ENCODE assay signal across 14 cellular contexts in genomic region chr1:226438007-226438406, GRCh38. TPM values are rescaled to one million over a fixed set of nuclear protein-coding genes. Genes with fewer than 3 reads are reported as not detected.
DNase-seq lines count a peak whose midpoint lies in the region; ATAC-seq, FAIRE-seq and TF ChIP-seq lines count a peak whose summit lies in the region.
"Had no signal": no experiment of that assay in that cellular context is flagged by ENCODE, and none has a peak within 500 bp of the region (broad histone marks: within the 10 kb centered on the region; RNA-seq: fewer than 3 reads in every experiment).

No MANE protein-coding gene starts in this region.

- no peaks in the 10 kb centered on the region for H4K20me1 ChIP-seq in H9 (ENCODE audit: control insufficient read depth, insufficient read depth, insufficient read length)

- H2BK20ac ChIP-seq in H9 (ENCODE audit: low read depth, low read length, poor library complexity, severe bottlenecking): no peak overlapping the region

- H2BK5ac ChIP-seq in H9 (ENCODE audit: insufficient read length, low read length): no peak overlapping the region

- no peak overlapping the region for H3K18ac ChIP-seq in H9 (ENCODE audit: insufficient read length, low read depth, low read length)

- H3K27me3 Mint-ChIP-seq in H9 (ENCODE audit: low read depth): peaks cover 5% of the 10 kb centered on the region; the same call in 1 of the 2 replicates
- H3K27me3 Mint-ChIP-seq: activated CD4-positive, alpha-beta T cell treated with anti-CD3 and anti-CD28 coated beads for 36 hours had no signal

- ATAC-seq in foreskin keratinocyte: no peak
- ATAC-seq: activated CD4-positive, alpha-beta T cell treated with anti-CD3 and anti-CD28 coated beads for 36 hours; Panc1 had no signal

- no peak overlapping the region for H4K91ac ChIP-seq in H9 (ENCODE audit: insufficient read length, low read depth, low read length)

- H3K4ac ChIP-seq in H9 (ENCODE audit: low read depth, low read length): no peak overlapping the region

- no peak for FAIRE-seq in D721Med (lab: Jason Lieb, UNC)

- H3K4me1 ChIP-seq in H9 (ENCODE audit: insufficient read depth, low read length) (peaks cover 1% of the 10 kb centered on the region; the same call in 1 of the 2 replicates), foreskin keratinocyte (peaks cover 1% of the 10 kb centered on the region)

- no peak overlapping the region for H3K4me3 Mint-ChIP-seq in H9
- H3K4me3 Mint-ChIP-seq: activated CD4-positive, alpha-beta T cell treated with anti-CD3 and anti-CD28 coated beads for 36 hours had no signal

- no peaks in the 10 kb centered on the region for H3K27me3 ChIP-seq in H9 (ENCODE audit: insufficient read depth, low read length)
- peaks cover 43% of the 10 kb centered on the region for H3K27me3 ChIP-seq in foreskin keratinocyte

- H3K9me3 Mint-ChIP-seq in H9: no peaks in the 10 kb centered on the region; a peak in 1 of 5 replicates

- H3K79me2 ChIP-seq in H9 (ENCODE audit: insufficient read depth, low read length): no peaks in the 10 kb centered on the region

- H3K27ac ChIP-seq in H9 (ENCODE audit: insufficient read length, low read depth, low read length) (no peak overlapping the region), foreskin keratinocyte (no peak overlapping the region)
- H3K27ac ChIP-seq: neutrophil, suprapubic skin had no signal

- H3K9me3 ChIP-seq in H9 (ENCODE audit: control insufficient read depth, low read depth, low read length): no peaks in the 10 kb centered on the region
- H3K9me3 ChIP-seq: neutrophil, suprapubic skin had no signal

- no peak overlapping the region for H3K9ac ChIP-seq in H9 (ENCODE audit: extremely low read depth, insufficient read length, low read length)

- no peaks in the 10 kb centered on the region for H3K36me3 Mint-ChIP-seq in H9 (ENCODE audit: insufficient read depth in 1 of 3, low read depth in 3 of 3)

- no peak overlapping the region for H4K5ac ChIP-seq in H9 (ENCODE audit: insufficient read length, low read depth, low read length)

- TF ChIP-seq CTCF in D721Med (IDR thresholded peaks at IDR 0.05; ENCODE audit: insufficient read depth, missing control alignments): peak; percentile 18
- TF ChIP-seq CTCF in H9 (conservative IDR thresholded peaks at IDR 0.05): peak; percentile 49
- peak; percentile 51 for TF ChIP-seq CTCF in foreskin keratinocyte (conservative IDR thresholded peaks at IDR 0.05)
- no peak for TF ChIP-seq CTCF in GM20000 (IDR thresholded peaks at IDR 0.05; ENCODE audit: extremely low read depth, missing control alignments)

- no peak for DNase-seq in D721Med (ENCODE audit: insufficient read length, low spot score)
- DNase-seq in H9: no peak
- DNase-seq in RPMI7951 (ENCODE audit: low read depth): peak; percentile 17
- DNase-seq in foreskin keratinocyte: no peak
- DNase-seq in activated effector memory CD4-positive, alpha-beta T cell treated with anti-CD3 and anti-CD28 coated beads, Interleukin-2, amount 50 U/mL, for 16 hours: no peak
- DNase-seq in inferior parietal cortex (ENCODE audit: extremely low spot score): no peak
- DNase-seq in GM20000 (ENCODE audit: low spot score): no peak
- DNase-seq: activated CD4-positive, alpha-beta T cell treated with anti-CD3 and anti-CD28 coated beads for 36 hours; activated naive CD4-positive, alpha-beta T cell treated with anti-CD3 and anti-CD28 coated beads, Interleukin-2, amount 50 U/mL, for 16 hours; islet precursor cell; stimulated activated CD4-positive, alpha-beta T cell treated with anti-CD3 and anti-CD28 coated beads, Interleukin-4, amount 100 ng/mL, for 4 hours had no signal

- H3T11ph ChIP-seq in H9 (ENCODE audit: low read length): no peak overlapping the region

- H2AFZ ChIP-seq in H9 (ENCODE audit: low read length): no peak overlapping the region

- no peak overlapping the region for H2AK5ac ChIP-seq in H9 (ENCODE audit: insufficient read length, low read length)

- H3K4me1 Mint-ChIP-seq in H9: peaks cover 8 to 12% of the 10 kb centered on the region in 2 experiments
- H3K4me1 Mint-ChIP-seq: activated CD4-positive, alpha-beta T cell treated with anti-CD3 and anti-CD28 coated beads for 36 hours had no signal

- no peak overlapping the region for H2BK12ac ChIP-seq in H9 (ENCODE audit: insufficient read length, low read depth, low read length)

- no peak overlapping the region for H4K8ac ChIP-seq in H9 (replicated peaks; ENCODE audit: insufficient read length, low read depth, low read length)

- H3K23ac ChIP-seq in H9 (ENCODE audit: insufficient read length, low read depth, low read length): no peak overlapping the region

- H2BK15ac ChIP-seq in H9 (ENCODE audit: low read depth, low read length): no peak overlapping the region

- WGBS in H9 (ENCODE audit: extremely low coverage, insufficient read length, low lambda C conversion rate): no CpG with 5 or more reads among the region's 2 CpGs

- no peaks in the 10 kb centered on the region for H3K79me1 ChIP-seq in H9 (ENCODE audit: insufficient read depth, low read depth, low read length, poor library complexity, severe bottlenecking)

- no peak overlapping the region for H3K27ac Mint-ChIP-seq in H9
- H3K27ac Mint-ChIP-seq: activated CD4-positive, alpha-beta T cell treated with anti-CD3 and anti-CD28 coated beads for 36 hours had no signal

- no peak overlapping the region for H3K56ac ChIP-seq in H9 (ENCODE audit: insufficient read length, low read depth, low read length)

- no peaks in the 10 kb centered on the region for H3K23me2 ChIP-seq in H9 (ENCODE audit: insufficient read length, low read depth, low read length, poor library complexity, severe bottlenecking)

- H3K14ac ChIP-seq in H9 (ENCODE audit: insufficient read depth, low read length): no peak overlapping the region

- no peak overlapping the region for H3K4me2 ChIP-seq in H9 (ENCODE audit: insufficient read depth, insufficient read length, low read length)

- no peak overlapping the region for H2BK120ac ChIP-seq in H9 (ENCODE audit: low read depth, low read length, poor library complexity, severe bottlenecking)

RNA-seq across cellular contexts. Expression of gene PARP1, which starts 30.1 kb away (rescaled TPM):
- total RNA-seq in H9 (2021) (331 and 337 TPM in 2 replicates), foreskin keratinocyte (114 and 122 TPM in 2 replicates)
- 128 and 152 TPM in 2 replicates for total RNA-seq in RPMI7951 (2014; rRNA removed; shearing (Covaris generic))
- polyA plus RNA-seq in foreskin keratinocyte: 56.7 and 64.6 TPM in 2 replicates
